In genomic region chr15:74397239-74398068, GRCh38 we compare ENCODE assay signal across 10 cellular contexts. TPM values are rescaled to one million over a fixed set of nuclear protein-coding genes. Genes with fewer than 3 reads are reported as not detected.
A peak's percentile ranks its signal among the peaks of the same experiment; 100 is the strongest.
DNase-seq lines count a peak whose midpoint lies in the region; ATAC-seq and TF ChIP-seq lines count a peak whose summit lies in the region.
"Had no signal": no experiment of that assay in that cellular context is flagged by ENCODE, and none has a peak within 500 bp of the region (broad histone marks: within the 10 kb centered on the region; RNA-seq: fewer than 3 reads in every experiment).

No MANE protein-coding gene starts in this region.

- peak overlapping the region; percentile 66 for H3K9ac ChIP-seq in HCT116 (ENCODE audit: low read length)
- no peak overlapping the region for H3K9ac ChIP-seq in neural progenitor cell

- H3K36me3 ChIP-seq in HCT116 (ENCODE audit: control insufficient read depth in 1 of 2, insufficient read depth in 2 of 2, low read length in 2 of 2): no peaks in the 10 kb centered on the region
- no peaks in the 10 kb centered on the region for H3K36me3 ChIP-seq in RWPE2 (ENCODE audit: low read depth)
- H3K36me3 ChIP-seq in neural progenitor cell: no peaks in the 10 kb centered on the region
- H3K36me3 ChIP-seq: sigmoid colon had no signal

- H3K9me2 ChIP-seq in HCT116 (ENCODE audit: insufficient read depth): no peaks in the 10 kb centered on the region

- peak overlapping the region; percentile 29 for H3K27ac Mint-ChIP-seq in neural progenitor cell

- TSS peak; percentile 96 for BruUV-seq in HCT116 (replicated peaks; lab: Mats Ljungman, UMichigan)

- H4K20me1 ChIP-seq in HCT116 (ENCODE audit: insufficient read depth): no peaks in the 10 kb centered on the region
- no peaks in the 10 kb centered on the region for H4K20me1 ChIP-seq in neural progenitor cell (ENCODE audit: low read depth)

- DNase-seq in HCT116 (ENCODE audit: low read depth, low spot score) (no peak), RWPE2 (ENCODE audit: low spot score) (no peak), neural progenitor cell (ENCODE audit: low spot score) (no peak), HuH-7.5 (ENCODE audit: low spot score) (no peak), NCI-H1105 (lab: John Stamatoyannopoulos, UW) (no peak), NCI-H446 treated with DMSO at 0.1 percent for 48 hours (lab: John Stamatoyannopoulos, UW) (no peak)
- DNase-seq: cortex of kidney, sigmoid colon, testis had no signal

- H3F3A ChIP-seq in neural progenitor cell (ENCODE audit: low read depth): no peaks in the 10 kb centered on the region

- intact Hi-C loops in HCT116 (cut with micrococcal nuclease): loop anchor here (1.0 kb wide), 1 partner anchor 26 kb away; no protein-coding TSS in a partner anchor

- H2AFZ ChIP-seq in HCT116 (ENCODE audit: low read depth, low read length, poor library complexity, severe bottlenecking): no peak overlapping the region
- no peak overlapping the region for H2AFZ ChIP-seq in neural progenitor cell (replicated peaks)

- no peak for TF ChIP-seq CTCF in HCT116 (IDR thresholded peaks at IDR 0.05 in 2 of 3, conservative IDR thresholded peaks at IDR 0.05 in 1 of 3; ENCODE audit: borderline replicate concordance in 1 of 3, insufficient read depth in 1 of 3, low read depth in 2 of 3, low read length in 2 of 3)
- no peak for TF ChIP-seq CTCF in RWPE2 (IDR thresholded peaks at IDR 0.05; ENCODE audit: poor library complexity, severe bottlenecking)
- TF ChIP-seq CTCF in neural progenitor cell (IDR thresholded peaks at IDR 0.05): no peak

- no peak for TF ChIP-seq RAD21 in HCT116 (IDR thresholded peaks at IDR 0.05; ENCODE audit: low read depth)

- no peaks in the 10 kb centered on the region for H3K36me3 Mint-ChIP-seq in neural progenitor cell

- H3K4me2 ChIP-seq in HCT116 (ENCODE audit: low read length) (peak overlapping the region; percentile 75), neural progenitor cell (no peak overlapping the region)

- H3K9me3 ChIP-seq in HCT116 (ENCODE audit: control insufficient read depth in 1 of 2, insufficient read depth in 1 of 2, low read depth in 1 of 2, low read length in 2 of 2) (no peaks in the 10 kb centered on the region), RWPE2 (ENCODE audit: severe bottlenecking) (no peaks in the 10 kb centered on the region), neural progenitor cell (ENCODE audit: low read depth) (no peaks in the 10 kb centered on the region)
- H3K9me3 ChIP-seq: sigmoid colon, testis had no signal

- H3K27me3 Mint-ChIP-seq in neural progenitor cell (ENCODE audit: insufficient read depth, low read depth): peaks cover 19% of the 10 kb centered on the region

- H3K9me3 Mint-ChIP-seq in neural progenitor cell: no peaks in the 10 kb centered on the region

- H3K4me1 Mint-ChIP-seq in neural progenitor cell: peaks cover 15% of the 10 kb centered on the region

- ATAC-seq in GM18505 (IDR thresholded peaks at IDR 0.05; ENCODE audit: unreplicated experiment) (no peak), HCT116 (peak; percentile 23), RWPE2 (ENCODE audit: low read depth) (peak; percentile 22; the same call in 2 of the 3 replicates)

- RAD21 ChIA-PET in HCT116 (lab: Charles Lee; ENCODE audit: low non-redundant PET in 1 of 2, low total read pairs in 2 of 2, uncharacterized antibody in 2 of 2, unreplicated experiment in 2 of 2): no interaction called here

- CTCF ChIA-PET in HCT116 (lab: Charles Lee): interaction anchor here (1.2 kb wide), 1 partner anchor 15 kb away, joined by 4 read pairs; no protein-coding TSS in a partner anchor

- H3K4me3 ChIP-seq in HCT116 (replicated peaks in 1 of 2; ENCODE audit: low read depth in 1 of 2, low read length in 2 of 2): peak overlapping the region; percentile 18 to 40
- H3K4me3 ChIP-seq in RWPE2 (ENCODE audit: severe bottlenecking): no peak overlapping the region
- no peak overlapping the region for H3K4me3 ChIP-seq in neural progenitor cell
- H3K4me3 ChIP-seq: sigmoid colon, testis had no signal

- no peak overlapping the region for H3K4me3 Mint-ChIP-seq in neural progenitor cell

- H3K27me3 ChIP-seq in HCT116 (ENCODE audit: insufficient read depth, low read length): no peaks in the 10 kb centered on the region
- no peaks in the 10 kb centered on the region for H3K27me3 ChIP-seq in RWPE2 (ENCODE audit: insufficient read depth, poor library complexity, severe bottlenecking)
- no peaks in the 10 kb centered on the region for H3K27me3 ChIP-seq in neural progenitor cell
- H3K27me3 ChIP-seq: testis had no signal

- TF ChIP-seq POLR2A in GM18505 (IDR thresholded peaks at IDR 0.05; ENCODE audit: borderline replicate concordance, extremely low read depth, insufficient read depth, insufficient read length): peak; percentile 42
- TF ChIP-seq POLR2A in HCT116 (IDR thresholded peaks at IDR 0.05; ENCODE audit: borderline replicate concordance, extremely low read depth, insufficient read depth, insufficient read length): no peak

- peaks cover 69 to 98% of the 10 kb centered on the region in 2 experiments for H3K4me1 ChIP-seq in HCT116 (ENCODE audit: control insufficient read depth in 1 of 2, insufficient read depth in 2 of 2, low read length in 2 of 2)
- peaks cover 54% of the 10 kb centered on the region for H3K4me1 ChIP-seq in RWPE2 (ENCODE audit: insufficient read depth, poor library complexity, severe bottlenecking)
- H3K4me1 ChIP-seq in neural progenitor cell: no peaks in the 10 kb centered on the region
- H3K4me1 ChIP-seq: sigmoid colon had no signal

- POLR2A ChIA-PET in HCT116 (lab: Charles Lee): interaction anchor here (0.7 to 3.6 kb wide), 6 partner anchors 9 to 26 kb away, joined by 3 to 24 read pairs (median 4); no protein-coding TSS in a partner anchor

- peak overlapping the region; percentile 75 for H3K27ac ChIP-seq in HCT116 (ENCODE audit: low read depth, low read length)
- H3K27ac ChIP-seq in RWPE2 (ENCODE audit: poor library complexity, severe bottlenecking): peak overlapping the region; percentile 95
- no peak overlapping the region for H3K27ac ChIP-seq in neural progenitor cell
- H3K27ac ChIP-seq: sigmoid colon, testis had no signal

- no peaks in the 10 kb centered on the region for H3K79me2 ChIP-seq in HCT116 (ENCODE audit: insufficient read depth, low read length)
- H3K79me2 ChIP-seq in neural progenitor cell (ENCODE audit: low read depth): no peaks in the 10 kb centered on the region

TF ChIP-seq in HCT116, 20 proteins besides CTCF, POLR2A, EP300 and RAD21:
- TF ChIP-seq ZFX (IDR thresholded peaks at IDR 0.05) (no peak), ZNF274 (IDR thresholded peaks at IDR 0.05; ENCODE audit: low read depth, low read length) (no peak), EZH2phosphoT487 (IDR thresholded peaks at IDR 0.05; ENCODE audit: borderline replicate concordance) (no peak), EGR1 (IDR thresholded peaks at IDR 0.05; ENCODE audit: low read depth) (no peak)
- TF ChIP-seq, protein P1, sequence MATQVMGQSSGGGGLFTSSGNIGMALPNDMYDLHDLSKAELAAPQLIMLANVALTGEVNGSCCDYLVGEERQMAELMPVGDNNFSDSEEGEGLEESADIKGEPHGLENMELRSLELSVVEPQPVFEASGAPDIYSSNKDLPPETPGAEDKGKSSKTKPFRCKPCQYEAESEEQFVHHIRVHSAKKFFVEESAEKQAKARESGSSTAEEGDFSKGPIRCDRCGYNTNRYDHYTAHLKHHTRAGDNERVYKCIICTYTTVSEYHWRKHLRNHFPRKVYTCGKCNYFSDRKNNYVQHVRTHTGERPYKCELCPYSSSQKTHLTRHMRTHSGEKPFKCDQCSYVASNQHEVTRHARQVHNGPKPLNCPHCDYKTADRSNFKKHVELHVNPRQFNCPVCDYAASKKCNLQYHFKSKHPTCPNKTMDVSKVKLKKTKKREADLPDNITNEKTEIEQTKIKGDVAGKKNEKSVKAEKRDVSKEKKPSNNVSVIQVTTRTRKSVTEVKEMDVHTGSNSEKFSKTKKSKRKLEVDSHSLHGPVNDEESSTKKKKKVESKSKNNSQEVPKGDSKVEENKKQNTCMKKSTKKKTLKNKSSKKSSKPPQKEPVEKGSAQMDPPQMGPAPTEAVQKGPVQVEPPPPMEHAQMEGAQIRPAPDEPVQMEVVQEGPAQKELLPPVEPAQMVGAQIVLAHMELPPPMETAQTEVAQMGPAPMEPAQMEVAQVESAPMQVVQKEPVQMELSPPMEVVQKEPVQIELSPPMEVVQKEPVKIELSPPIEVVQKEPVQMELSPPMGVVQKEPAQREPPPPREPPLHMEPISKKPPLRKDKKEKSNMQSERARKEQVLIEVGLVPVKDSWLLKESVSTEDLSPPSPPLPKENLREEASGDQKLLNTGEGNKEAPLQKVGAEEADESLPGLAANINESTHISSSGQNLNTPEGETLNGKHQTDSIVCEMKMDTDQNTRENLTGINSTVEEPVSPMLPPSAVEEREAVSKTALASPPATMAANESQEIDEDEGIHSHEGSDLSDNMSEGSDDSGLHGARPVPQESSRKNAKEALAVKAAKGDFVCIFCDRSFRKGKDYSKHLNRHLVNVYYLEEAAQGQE (IDR thresholded peaks at IDR 0.05; ENCODE audit: low read depth): no peak

RNA-seq across cellular contexts. Expression of gene CYP11A1, which starts 30.0 kb away (rescaled TPM):
- 0.57 TPM for total RNA-seq in HCT116 (2021; ENCODE audit: unreplicated experiment)
- polyA plus RNA-seq in HCT116 (2012): 0.25 and 0.27 TPM in 2 replicates
- 0.99 and 1.1 TPM in 2 replicates for total RNA-seq in neural progenitor cell (ENCODE audit: low replicate concordance)

RNA-seq across cellular contexts. Expression of gene SEMA7A, which starts 36.3 kb away (rescaled TPM):
- total RNA-seq in HCT116 (2021; ENCODE audit: unreplicated experiment): 13.8 TPM
- 11.9 and 16.8 TPM in 2 replicates for polyA plus RNA-seq in HCT116 (2012)
- total RNA-seq in neural progenitor cell (ENCODE audit: low replicate concordance): 3.5 and 11.7 TPM in 2 replicates

Comparison
In these comparisons a context has a peak if more than half of its experiments do, and no peak if none do; other contexts are left out.
1. H3K4me3 ChIP-seq: peak in HCT116 (2 of 2); none in RWPE2 (single experiment) and neural progenitor cell (single experiment).